24 cellular contexts compared by ENCODE assay signal in the genomic region with DNA sequence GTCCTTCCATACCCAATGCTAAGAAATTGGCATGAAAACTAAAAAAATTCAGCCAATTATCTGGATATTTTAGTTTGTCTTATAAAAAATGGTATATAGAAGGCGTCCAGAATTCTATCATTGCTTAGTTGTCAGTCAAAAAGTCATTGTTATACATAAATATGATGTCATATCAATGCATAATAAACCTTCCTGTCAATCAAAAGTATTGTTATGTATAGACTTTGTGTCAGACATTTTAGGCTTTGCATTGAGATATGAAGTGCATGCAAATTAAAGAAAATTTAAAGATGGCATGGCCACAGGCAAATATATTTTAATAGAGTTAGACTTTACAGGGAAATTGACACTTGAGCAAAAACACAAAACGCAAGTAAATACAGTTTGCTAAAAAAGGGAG.
DNase-seq lines count a peak whose midpoint lies in the region; ATAC-seq, FAIRE-seq and TF ChIP-seq lines count a peak whose summit lies in the region.
"Had no signal": no experiment of that assay in that cellular context is flagged by ENCODE, and none has a peak within 500 bp of the region (broad histone marks: within the 10 kb centered on the region; RNA-seq: fewer than 3 reads in every experiment).

No MANE protein-coding gene starts in this region.

- H4K20me1 ChIP-seq in HepG2 (ENCODE audit: insufficient read depth, low read length) = no peaks in the 10 kb centered on the region
- no peaks in the 10 kb centered on the region for H4K20me1 ChIP-seq in K562 (replicated peaks; ENCODE audit: control insufficient read depth, insufficient read depth, low read length)
- H4K20me1 ChIP-seq: BLaER1 had no signal

- no peak for DNase-seq in HepG2 (ENCODE audit: low spot score)
- no peak for DNase-seq in right lobe of liver
- DNase-seq in K562 (ENCODE audit: extremely low read depth in 1 of 4, low spot score in 3 of 4) = no peak
- no peak for DNase-seq in islet precursor cell
- DNase-seq: ACHN; BE2C; C1 segment of cervical spinal cord; CD4-positive, alpha-beta memory T cell; CD4-positive, CD25-positive, alpha-beta regulatory T cell; CD8-positive, alpha-beta memory T cell; COR-L47; DMS 273 treated with DMSO at 0.1 percent for 48 hours; DMS153; DMS53; DMS79; DND-41; EL; GDM1 had no signal

- TF ChIP-seq EP300 in HepG2 (IDR thresholded peaks at IDR 0.05; ENCODE audit: low read depth in 2 of 2, low read length in 2 of 2) (no peak), HepG2 (CRISPR knock-in tag; IDR thresholded peaks at IDR 0.05; ENCODE audit: borderline replicate concordance) (no peak), K562 (IDR thresholded peaks at IDR 0.05; ENCODE audit: low read length) (no peak)

- H3K9ac ChIP-seq in HepG2 (ENCODE audit: insufficient read depth, low read depth, low read length) = no peak overlapping the region
- H3K9ac ChIP-seq in K562 (ENCODE audit: insufficient read depth in 1 of 2, low read depth in 2 of 2, low read length in 2 of 2) = no peak overlapping the region
- H3K9ac ChIP-seq: BLaER1 had no signal

- CTCF ChIA-PET in HepG2 (lab: Yijun Ruan, JAX; ENCODE audit: low intra/inter-chr PET ratio, low total read pairs) (no interaction called here), K562 (lab: Yijun Ruan, JAX; ENCODE audit: low intra/inter-chr PET ratio) (no interaction called here)

- H3K27ac ChIP-seq in HepG2 (ENCODE audit: extremely low read length, insufficient read depth, low read length) = no peak overlapping the region
- no peak overlapping the region for H3K27ac ChIP-seq in right lobe of liver
- no peak overlapping the region for H3K27ac ChIP-seq in K562 (ENCODE audit: extremely low read depth, low read depth, low read length)
- H3K27ac ChIP-seq: 22Rv1, BLaER1 had no signal

- no peaks in the 10 kb centered on the region for H3K4me1 ChIP-seq in HepG2 (ENCODE audit: insufficient read depth, low read length)
- no peaks in the 10 kb centered on the region for H3K4me1 ChIP-seq in right lobe of liver
- no peaks in the 10 kb centered on the region for H3K4me1 ChIP-seq in K562 (replicated peaks in 1 of 2; ENCODE audit: control insufficient read depth in 2 of 2, insufficient read depth in 2 of 2, low read length in 2 of 2)
- H3K4me1 ChIP-seq: BE2C, BLaER1 had no signal

- TF ChIP-seq CTCF in HepG2 (CRISPR knock-in tag; IDR thresholded peaks at IDR 0.05) = no peak
- TF ChIP-seq CTCF in right lobe of liver (IDR thresholded peaks at IDR 0.05) = no peak
- TF ChIP-seq CTCF in K562 (IDR thresholded peaks at IDR 0.05 in 2 of 3, conservative IDR thresholded peaks at IDR 0.05 in 1 of 3; ENCODE audit: insufficient read depth in 2 of 3, low read depth in 1 of 3, low read length in 3 of 3) = no peak

- FAIRE-seq in HepG2 (lab: Jason Lieb, UNC) (no peak), K562 (lab: Jason Lieb, UNC) (peak; percentile 23)
- FAIRE-seq: GM12878, GM12892, GM18507 had no signal

- in situ Hi-C loops in HepG2 (cut with HindIII; ENCODE audit: extremely low pct_ligation_motif_present, low pct_unique_long_range_greater_than_20kb) = no loop called here
- in situ Hi-C loops in K562 (cut with MboI) = no loop called here

- WGBS in HepG2 (ENCODE audit: low lambda C conversion rate) = 0% methylated on average over 2 of the region's 2 CpGs
- 55% methylated on average over 2 of the region's 2 CpGs for WGBS in right lobe of liver (ENCODE audit: insufficient coverage, low coverage, low lambda C conversion rate, missing lambda C conversion rate)
- WGBS in K562 (ENCODE audit: insufficient coverage, low coverage, missing lambda C conversion rate) = 4% methylated on average over 2 of the region's 2 CpGs

- no peaks in the 10 kb centered on the region for H3K9me3 ChIP-seq in HepG2 (ENCODE audit: low read length)
- H3K9me3 ChIP-seq in right lobe of liver = peaks cover 0 to 3% (median 0%) of the 10 kb centered on the region in 4 donors
- no peaks in the 10 kb centered on the region for H3K9me3 ChIP-seq in K562 (replicated peaks; ENCODE audit: control insufficient read depth, insufficient read depth, low read depth, low read length)
- H3K9me3 ChIP-seq: BE2C, BLaER1 had no signal

- H3K36me3 ChIP-seq in HepG2 (replicated peaks in 1 of 2; ENCODE audit: control insufficient read depth in 1 of 2, insufficient read depth in 2 of 2, low read length in 2 of 2) = no peaks in the 10 kb centered on the region
- no peaks in the 10 kb centered on the region for H3K36me3 ChIP-seq in right lobe of liver
- no peaks in the 10 kb centered on the region for H3K36me3 ChIP-seq in K562 (ENCODE audit: control insufficient read depth, insufficient read depth, low read length)
- H3K36me3 ChIP-seq: BE2C, BLaER1 had no signal

- H3K9me1 ChIP-seq in K562 (ENCODE audit: control insufficient read depth, insufficient read depth, low read length) = no peaks in the 10 kb centered on the region

- POLR2A ChIA-PET in HepG2 (lab: Yijun Ruan, JAX) = no interaction called here
- POLR2A ChIA-PET in K562 (lab: Yijun Ruan, JAX) = no interaction called here

- no peak for TF ChIP-seq RAD21 in HepG2 (CRISPR knock-in tag; IDR thresholded peaks at IDR 0.05)
- TF ChIP-seq RAD21 in K562 (CRISPR knock-in tag; conservative IDR thresholded peaks at IDR 0.05 in 1 of 2, IDR thresholded peaks at IDR 0.05 in 1 of 2) = no peak

- no peaks in the 10 kb centered on the region for H3K27me3 ChIP-seq in HepG2 (ENCODE audit: control insufficient read depth in 1 of 2, insufficient read depth in 2 of 2, low read length in 2 of 2)
- no peaks in the 10 kb centered on the region for H3K27me3 ChIP-seq in right lobe of liver
- no peaks in the 10 kb centered on the region for H3K27me3 ChIP-seq in K562 (ENCODE audit: control insufficient read depth in 2 of 2, insufficient read depth in 2 of 2, low read length in 2 of 2)
- H3K27me3 ChIP-seq: BE2C, BLaER1 had no signal

- BruUV-seq in HepG2 (replicated peaks; lab: Mats Ljungman, UMichigan) = no TSS peak
- no TSS peak for BruUV-seq in K562 (replicated peaks; lab: Mats Ljungman, UMichigan)

- intact Hi-C loops in HepG2 (cut with micrococcal nuclease; ENCODE audit: unreplicated experiment) = no loop called here
- intact Hi-C loops in right lobe of liver (cut with DNase I) = no loop called here
- intact Hi-C loops in K562 (cut with micrococcal nuclease) = no loop called here

- TF ChIP-seq POLR2A in HepG2 (IDR thresholded peaks at IDR 0.05; ENCODE audit: insufficient read depth in 1 of 2, low read depth in 2 of 2, low read length in 2 of 2) (no peak), right lobe of liver (IDR thresholded peaks at IDR 0.05) (no peak), K562 (conservative IDR thresholded peaks at IDR 0.05) (no peak)

- H3K4me2 ChIP-seq in HepG2 (ENCODE audit: low read depth, low read length) = no peak overlapping the region
- H3K4me2 ChIP-seq in K562 (ENCODE audit: insufficient read depth, low read length) = no peak overlapping the region
- H3K4me2 ChIP-seq: BLaER1 had no signal

- peak overlapping the region; percentile 2 for H2AFZ ChIP-seq in HepG2 (ENCODE audit: low read length)
- H2AFZ ChIP-seq in K562 (ENCODE audit: low read depth, low read length) = no peak overlapping the region

- H3K79me2 ChIP-seq in HepG2 (ENCODE audit: insufficient read depth, low read length) (no peaks in the 10 kb centered on the region), K562 (ENCODE audit: control insufficient read depth, insufficient read depth, low read length) (no peaks in the 10 kb centered on the region)

- H3K4me3 ChIP-seq in HepG2 (replicated peaks in 1 of 3; ENCODE audit: insufficient read depth in 1 of 3, low read depth in 2 of 3, low read length in 3 of 3) = no peak overlapping the region
- no peak overlapping the region for H3K4me3 ChIP-seq in right lobe of liver
- H3K4me3 ChIP-seq in K562 = no peak overlapping the region
- H3K4me3 ChIP-seq: BLaER1, GM12878 had no signal

- ATAC-seq in HepG2 (no peak), right lobe of liver (no peak), K562 (no peak), HG03571 (IDR thresholded peaks at IDR 0.05; ENCODE audit: unreplicated experiment) (no peak)
- ATAC-seq: GM12878 had no signal

TF ChIP-seq in HepG2, 621 proteins besides CTCF, POLR2A, EP300 and RAD21:
- TF ChIP-seq MXD4 (CRISPR knock-in tag; IDR thresholded peaks at IDR 0.05) (no peak), ATF7 (IDR thresholded peaks at IDR 0.05) (peak; percentile 50), ATF7 (CRISPR knock-in tag; IDR thresholded peaks at IDR 0.05) (no peak)

TF ChIP-seq in K562, 482 proteins besides CTCF, POLR2A, EP300 and RAD21:
- TF ChIP-seq RBM22 (IDR thresholded peaks at IDR 0.05; ENCODE audit: low read depth, low read length, poor library complexity, severe bottlenecking) = no peak
- TF ChIP-seq, protein P1, sequence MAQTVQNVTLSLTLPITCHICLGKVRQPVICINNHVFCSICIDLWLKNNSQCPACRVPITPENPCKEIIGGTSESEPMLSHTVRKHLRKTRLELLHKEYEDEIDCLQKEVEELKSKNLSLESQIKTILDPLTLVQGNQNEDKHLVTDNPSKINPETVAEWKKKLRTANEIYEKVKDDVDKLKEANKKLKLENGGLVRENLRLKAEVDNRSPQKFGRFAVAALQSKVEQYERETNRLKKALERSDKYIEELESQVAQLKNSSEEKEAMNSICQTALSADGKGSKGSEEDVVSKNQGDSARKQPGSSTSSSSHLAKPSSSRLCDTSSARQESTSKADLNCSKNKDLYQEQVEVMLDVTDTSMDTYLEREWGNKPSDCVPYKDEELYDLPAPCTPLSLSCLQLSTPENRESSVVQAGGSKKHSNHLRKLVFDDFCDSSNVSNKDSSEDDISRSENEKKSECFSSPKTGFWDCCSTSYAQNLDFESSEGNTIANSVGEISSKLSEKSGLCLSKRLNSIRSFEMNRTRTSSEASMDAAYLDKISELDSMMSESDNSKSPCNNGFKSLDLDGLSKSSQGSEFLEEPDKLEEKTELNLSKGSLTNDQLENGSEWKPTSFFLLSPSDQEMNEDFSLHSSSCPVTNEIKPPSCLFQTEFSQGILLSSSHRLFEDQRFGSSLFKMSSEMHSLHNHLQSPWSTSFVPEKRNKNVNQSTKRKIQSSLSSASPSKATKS (CRISPR knock-in tag; IDR thresholded peaks at IDR 0.05) = no peak
- TF ChIP-seq CHD2 (IDR thresholded peaks at IDR 0.05; ENCODE audit: low read depth, low read length) = no peak
- TF ChIP-seq FOXP1 (CRISPR knock-in tag; IDR thresholded peaks at IDR 0.05) = no peak
- TF ChIP-seq ZNF707 (CRISPR knock-in tag; conservative IDR thresholded peaks at IDR 0.05) = no peak
- TF ChIP-seq BCOR (IDR thresholded peaks at IDR 0.05) = no peak
